1 cellular context compared by ENCODE assay signal in the genomic region with DNA sequence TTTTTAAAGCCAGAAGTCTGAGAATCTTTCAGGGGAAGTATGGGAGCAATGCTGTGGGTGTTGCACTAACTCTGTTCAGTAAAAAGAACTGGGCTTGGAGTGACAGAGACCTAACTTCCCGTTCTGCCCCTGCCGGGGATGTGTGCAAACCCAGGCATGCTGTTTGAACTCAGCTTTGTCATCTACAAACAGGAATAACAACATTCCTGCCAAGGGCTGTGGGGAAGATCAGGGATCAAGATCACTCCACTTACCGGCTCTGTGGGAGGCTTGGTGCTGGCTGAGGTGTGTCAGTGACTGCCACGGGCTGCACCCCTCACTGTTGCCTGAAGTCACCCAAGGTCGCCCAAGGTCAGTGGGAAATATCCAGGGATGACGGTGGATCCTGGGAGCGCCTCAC.
TF ChIP-seq lines count a peak whose summit lies in the region.

No MANE protein-coding gene starts in this region.

TF ChIP-seq in HCT116, 20 proteins besides CTCF, POLR2A, EP300 and RAD21 (continued from another document):
- TF ChIP-seq TCF7L2 (IDR thresholded peaks at IDR 0.05; ENCODE audit: borderline replicate concordance, extremely low read depth, insufficient read depth, insufficient read length): peak; percentile 23
- peak; percentile 40; the same call in 1 of the 2 replicates for TF ChIP-seq POLR2AphosphoS5 (IDR thresholded peaks at IDR 0.05; ENCODE audit: low read depth, low read length)
- no peak for TF ChIP-seq EZH2 (IDR thresholded peaks at IDR 0.05)
- TF ChIP-seq EGR1 (IDR thresholded peaks at IDR 0.05; ENCODE audit: low read depth): no peak
- TF ChIP-seq, protein P1, sequence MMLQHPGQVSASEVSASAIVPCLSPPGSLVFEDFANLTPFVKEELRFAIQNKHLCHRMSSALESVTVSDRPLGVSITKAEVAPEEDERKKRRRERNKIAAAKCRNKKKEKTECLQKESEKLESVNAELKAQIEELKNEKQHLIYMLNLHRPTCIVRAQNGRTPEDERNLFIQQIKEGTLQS (IDR thresholded peaks at IDR 0.05): no peak
- peak; percentile 41 for TF ChIP-seq FOSL1 (IDR thresholded peaks at IDR 0.05; ENCODE audit: low read depth)
- TF ChIP-seq JUND (IDR thresholded peaks at IDR 0.05): peak; percentile 67
- TF ChIP-seq, protein P2, sequence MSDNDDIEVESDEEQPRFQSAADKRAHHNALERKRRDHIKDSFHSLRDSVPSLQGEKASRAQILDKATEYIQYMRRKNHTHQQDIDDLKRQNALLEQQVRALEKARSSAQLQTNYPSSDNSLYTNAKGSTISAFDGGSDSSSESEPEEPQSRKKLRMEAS (IDR thresholded peaks at IDR 0.05): peak; percentile 59; the same call in 1 of the 2 replicates
- peak; percentile 75; the same call in 1 of the 2 replicates for TF ChIP-seq CBX3 (IDR thresholded peaks at IDR 0.05; ENCODE audit: low read depth)
- TF ChIP-seq EZH2phosphoT487 (IDR thresholded peaks at IDR 0.05; ENCODE audit: borderline replicate concordance): no peak
- no peak for TF ChIP-seq SRF (IDR thresholded peaks at IDR 0.05; ENCODE audit: low read depth)
- TF ChIP-seq, protein P3, sequence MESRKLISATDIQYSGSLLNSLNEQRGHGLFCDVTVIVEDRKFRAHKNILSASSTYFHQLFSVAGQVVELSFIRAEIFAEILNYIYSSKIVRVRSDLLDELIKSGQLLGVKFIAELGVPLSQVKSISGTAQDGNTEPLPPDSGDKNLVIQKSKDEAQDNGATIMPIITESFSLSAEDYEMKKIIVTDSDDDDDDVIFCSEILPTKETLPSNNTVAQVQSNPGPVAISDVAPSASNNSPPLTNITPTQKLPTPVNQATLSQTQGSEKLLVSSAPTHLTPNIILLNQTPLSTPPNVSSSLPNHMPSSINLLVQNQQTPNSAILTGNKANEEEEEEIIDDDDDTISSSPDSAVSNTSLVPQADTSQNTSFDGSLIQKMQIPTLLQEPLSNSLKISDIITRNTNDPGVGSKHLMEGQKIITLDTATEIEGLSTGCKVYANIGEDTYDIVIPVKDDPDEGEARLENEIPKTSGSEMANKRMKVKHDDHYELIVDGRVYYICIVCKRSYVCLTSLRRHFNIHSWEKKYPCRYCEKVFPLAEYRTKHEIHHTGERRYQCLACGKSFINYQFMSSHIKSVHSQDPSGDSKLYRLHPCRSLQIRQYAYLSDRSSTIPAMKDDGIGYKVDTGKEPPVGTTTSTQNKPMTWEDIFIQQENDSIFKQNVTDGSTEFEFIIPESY (IDR thresholded peaks at IDR 0.05; ENCODE audit: extremely low read depth, insufficient replicate concordance, low read length): no peak
- no peak for TF ChIP-seq ELF1 (IDR thresholded peaks at IDR 0.05; ENCODE audit: borderline replicate concordance, low read depth)
- TF ChIP-seq CEBPB (IDR thresholded peaks at IDR 0.05; ENCODE audit: low read depth): peak; percentile 40; the same call in 1 of the 2 replicates
- TF ChIP-seq SP1 (IDR thresholded peaks at IDR 0.05; ENCODE audit: low read depth): peak; percentile 90
- TF ChIP-seq, protein P4, sequence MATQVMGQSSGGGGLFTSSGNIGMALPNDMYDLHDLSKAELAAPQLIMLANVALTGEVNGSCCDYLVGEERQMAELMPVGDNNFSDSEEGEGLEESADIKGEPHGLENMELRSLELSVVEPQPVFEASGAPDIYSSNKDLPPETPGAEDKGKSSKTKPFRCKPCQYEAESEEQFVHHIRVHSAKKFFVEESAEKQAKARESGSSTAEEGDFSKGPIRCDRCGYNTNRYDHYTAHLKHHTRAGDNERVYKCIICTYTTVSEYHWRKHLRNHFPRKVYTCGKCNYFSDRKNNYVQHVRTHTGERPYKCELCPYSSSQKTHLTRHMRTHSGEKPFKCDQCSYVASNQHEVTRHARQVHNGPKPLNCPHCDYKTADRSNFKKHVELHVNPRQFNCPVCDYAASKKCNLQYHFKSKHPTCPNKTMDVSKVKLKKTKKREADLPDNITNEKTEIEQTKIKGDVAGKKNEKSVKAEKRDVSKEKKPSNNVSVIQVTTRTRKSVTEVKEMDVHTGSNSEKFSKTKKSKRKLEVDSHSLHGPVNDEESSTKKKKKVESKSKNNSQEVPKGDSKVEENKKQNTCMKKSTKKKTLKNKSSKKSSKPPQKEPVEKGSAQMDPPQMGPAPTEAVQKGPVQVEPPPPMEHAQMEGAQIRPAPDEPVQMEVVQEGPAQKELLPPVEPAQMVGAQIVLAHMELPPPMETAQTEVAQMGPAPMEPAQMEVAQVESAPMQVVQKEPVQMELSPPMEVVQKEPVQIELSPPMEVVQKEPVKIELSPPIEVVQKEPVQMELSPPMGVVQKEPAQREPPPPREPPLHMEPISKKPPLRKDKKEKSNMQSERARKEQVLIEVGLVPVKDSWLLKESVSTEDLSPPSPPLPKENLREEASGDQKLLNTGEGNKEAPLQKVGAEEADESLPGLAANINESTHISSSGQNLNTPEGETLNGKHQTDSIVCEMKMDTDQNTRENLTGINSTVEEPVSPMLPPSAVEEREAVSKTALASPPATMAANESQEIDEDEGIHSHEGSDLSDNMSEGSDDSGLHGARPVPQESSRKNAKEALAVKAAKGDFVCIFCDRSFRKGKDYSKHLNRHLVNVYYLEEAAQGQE (IDR thresholded peaks at IDR 0.05; ENCODE audit: low read depth): no peak
- TF ChIP-seq ZNF274 (IDR thresholded peaks at IDR 0.05; ENCODE audit: low read depth, low read length): no peak
- peak; percentile 57 for TF ChIP-seq YY1 (IDR thresholded peaks at IDR 0.05; ENCODE audit: extremely low read depth, insufficient replicate concordance, low read depth, low read length)
- no peak for TF ChIP-seq ZFX (IDR thresholded peaks at IDR 0.05)
